Comparison of ENCODE assay signal across 8 cellular contexts in genomic region chr10:68720793-68721672, GRCh38. TPM values are rescaled to one million over a fixed set of nuclear protein-coding genes. Genes with fewer than 3 reads are reported as not detected.
DNase-seq lines count a peak whose midpoint lies in the region; ATAC-seq and FAIRE-seq lines count a peak whose summit lies in the region.

CCAR1 (plus strand) TSS chr10:68721239; CDS start chr10:68722505, 1,266 bp downstream.

- H3K4me3 Mint-ChIP-seq in activated T-cell treated with anti-CD3 and anti-CD28 coated beads, Interleukin-2, amount 50 U/mL, for 72 hours = peak within 1 kb of the TSS; percentile 93 to 98

- H3K36me3 Mint-ChIP-seq in activated T-cell treated with anti-CD3 and anti-CD28 coated beads, Interleukin-2, amount 50 U/mL, for 72 hours (ENCODE audit: insufficient read depth in 2 of 2) = peaks cover 9 to 24% of the 10 kb centered on the region in 2 donors

- H3K9me3 ChIP-seq in KOPT-K1 (ENCODE audit: insufficient read depth, low read length, poor library complexity, severe bottlenecking) (no peaks in the 10 kb centered on the region), muscle layer of colon (ENCODE audit: low read length) (no peaks in the 10 kb centered on the region)

- no peaks in the 10 kb centered on the region for H3K27me3 ChIP-seq in muscle layer of colon (ENCODE audit: control insufficient read depth in 1 of 2, insufficient read depth in 2 of 2, low read length in 2 of 2)

- H3K4me1 Mint-ChIP-seq in activated T-cell treated with anti-CD3 and anti-CD28 coated beads, Interleukin-2, amount 50 U/mL, for 72 hours (ENCODE audit: low read depth) = peaks cover 17% of the 10 kb centered on the region

- H3K4me1 ChIP-seq in muscle layer of colon (ENCODE audit: insufficient read depth, low read length) = peaks cover 10% of the 10 kb centered on the region

- peak within 1 kb of the TSS; percentile 63 to 92 for H3K4me3 ChIP-seq in muscle layer of colon (ENCODE audit: low read depth in 1 of 2, low read length in 2 of 2)

- H3K27ac Mint-ChIP-seq in activated T-cell treated with anti-CD3 and anti-CD28 coated beads, Interleukin-2, amount 50 U/mL, for 72 hours = peak within 1 kb of the TSS; percentile 97

- H3K27ac ChIP-seq in KOPT-K1 (ENCODE audit: low read depth, low read length, poor library complexity, severe bottlenecking) (peak within 1 kb of the TSS; percentile 91), muscle layer of colon (ENCODE audit: low read depth, low read length) (peak within 1 kb of the TSS; percentile 66)

- peaks cover 35% of the 10 kb centered on the region for H3K36me3 ChIP-seq in KOPT-K1 (ENCODE audit: insufficient read depth, low read length)
- H3K36me3 ChIP-seq in muscle layer of colon (ENCODE audit: insufficient read depth, low read length) = peaks cover 6% of the 10 kb centered on the region

- ATAC-seq in GM21786 (IDR thresholded peaks at IDR 0.05; ENCODE audit: unreplicated experiment) (peak; percentile 99), esophagus mucosa (peak; percentile 100)
- peak; percentile 99 to 100 for ATAC-seq in activated T-cell treated with anti-CD3 and anti-CD28 coated beads, Interleukin-2, amount 50 U/mL, for 72 hours (replicated peaks in 1 of 2)

- no peaks in the 10 kb centered on the region for H3K27me3 Mint-ChIP-seq in activated T-cell treated with anti-CD3 and anti-CD28 coated beads, Interleukin-2, amount 50 U/mL, for 72 hours (ENCODE audit: low read depth)

- H3K9me3 Mint-ChIP-seq in activated T-cell treated with anti-CD3 and anti-CD28 coated beads, Interleukin-2, amount 50 U/mL, for 72 hours = no peaks in the 10 kb centered on the region

- peak; percentile 90 for DNase-seq in DMS79 (lab: John Stamatoyannopoulos, UW)
- peak; percentile 97 for DNase-seq in RCC 7860 (ENCODE audit: low spot score)
- peak; percentile 96 to 98 for DNase-seq in activated T-cell treated with anti-CD3 and anti-CD28 coated beads, Interleukin-2, amount 50 U/mL, for 72 hours
- peak; percentile 94 for DNase-seq in stimulated activated CD8-positive, alpha-beta memory T cell treated with anti-CD3 and anti-CD28 coated beads, Interleukin-7, amount 100 ng/mL, for 24 hours (ENCODE audit: low read depth)

- H3K9ac ChIP-seq in muscle layer of colon (ENCODE audit: low read length) = peak within 1 kb of the TSS; percentile 8

- FAIRE-seq in RCC 7860 (lab: Jason Lieb, UNC) = peak; percentile 92

RNA-seq across cellular contexts. Expression of gene CCAR1, which starts in this region (rescaled TPM):
- 100 to 1,000 TPM; 111 to 121 TPM for total RNA-seq in activated T-cell treated with anti-CD3 and anti-CD28 coated beads, Interleukin-2, amount 50 U/mL, for 72 hours
- 42.8 TPM for total RNA-seq in esophagus mucosa

Comparison
In these comparisons a context has a peak if more than half of its experiments do, and no peak if none do; other contexts are left out.
1. Peak in every context shown above with its lines: DNase-seq, ATAC-seq, H3K4me3 ChIP-seq and H3K27ac ChIP-seq.